ENCODE assay signal across 8 cellular contexts in the genomic region with DNA sequence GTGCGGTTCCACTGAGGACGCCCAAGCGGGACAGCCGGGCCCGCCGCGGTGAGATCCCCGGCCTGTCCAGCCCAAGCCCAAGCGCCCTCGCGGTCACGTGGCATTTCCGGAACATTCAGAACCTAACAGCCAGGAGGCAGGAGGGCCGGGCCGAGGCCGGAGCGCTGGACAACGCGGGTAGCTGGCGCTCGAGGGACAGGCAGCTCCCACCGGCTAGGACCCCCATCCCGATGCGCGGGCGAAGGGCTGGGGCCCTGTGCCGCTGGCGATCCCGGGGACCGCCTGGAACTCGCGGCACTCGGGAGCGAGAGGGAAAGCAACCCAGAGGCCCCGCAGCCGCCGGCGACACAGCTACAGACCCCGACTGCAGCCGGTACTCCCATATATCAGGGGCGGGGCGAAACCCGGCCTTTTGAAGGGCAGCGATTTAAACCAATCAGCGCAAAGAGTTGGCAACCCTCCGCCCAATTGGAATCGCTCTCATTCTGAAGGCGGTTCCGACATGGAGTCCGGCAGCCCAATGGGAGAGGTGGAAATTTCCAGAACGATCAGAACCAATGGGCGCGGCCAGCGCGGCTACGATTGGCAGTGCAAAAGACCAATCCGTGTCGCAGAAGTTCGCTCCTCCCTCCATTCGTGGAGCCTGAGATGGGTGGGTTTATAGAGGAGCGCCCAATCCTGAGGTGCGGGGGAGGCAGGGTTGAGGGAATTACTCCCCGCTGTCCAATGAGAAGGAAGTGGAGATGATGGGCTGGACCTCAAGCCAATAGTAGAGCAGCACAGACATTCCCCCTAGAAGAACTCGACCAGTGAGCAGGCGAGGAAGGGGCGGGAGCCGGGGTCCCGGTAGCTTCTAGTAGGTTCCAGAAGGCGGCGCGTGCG. TPM values are rescaled to one million over a fixed set of nuclear protein-coding genes. Genes with fewer than 3 reads are reported as not detected.
DNase-seq lines count a peak whose midpoint lies in the region; TF ChIP-seq lines count a peak whose summit lies in the region.

Gene STIP1, plus strand, starts transcription at position 849 of the 882 bp plus-strand sequence. CDS start 91 bp downstream, outside the sequence.

- peaks cover 41% of the 10 kb centered on the region for H3F3A ChIP-seq in MM.1S (ENCODE audit: insufficient read depth, low read length)

- H3K4me3 Mint-ChIP-seq in neural crest cell, result peak within 1 kb of the TSS; percentile 98

- H3K36me3 ChIP-seq in HAP-1 (replicated peaks) (peaks cover 28% of the 10 kb centered on the region), MM.1S (replicated peaks; ENCODE audit: insufficient read depth, low read length) (no peaks in the 10 kb centered on the region), stomach smooth muscle (ENCODE audit: control insufficient read depth in 2 of 2, insufficient read depth in 2 of 2, low read length in 2 of 2) (no peaks in the 10 kb centered on the region)

- no peaks in the 10 kb centered on the region; the same call in 1 of the 2 replicates for H4K20me1 ChIP-seq in MM.1S (ENCODE audit: insufficient read depth, low read length)

- H3K4me3 ChIP-seq in HAP-1 (peak within 1 kb of the TSS; percentile 75), MM.1S (ENCODE audit: low read length) (peak within 1 kb of the TSS; percentile 79), fibroblast of villous mesenchyme (ENCODE audit: low read depth, low read length) (peak within 1 kb of the TSS; percentile 65), stomach smooth muscle (ENCODE audit: low read length in 2 of 2) (peak within 1 kb of the TSS; percentile 81 to 86)

- no peaks in the 10 kb centered on the region for H3K27me3 ChIP-seq in HAP-1 (ENCODE audit: low read depth)
- H3K27me3 ChIP-seq in MM.1S (replicated peaks; ENCODE audit: insufficient read depth, low read length), result no peaks in the 10 kb centered on the region
- no peaks in the 10 kb centered on the region for H3K27me3 ChIP-seq in stomach smooth muscle (ENCODE audit: control insufficient read depth in 1 of 2, insufficient read depth in 2 of 2, low read length in 2 of 2)

- H3K9me3 Mint-ChIP-seq in neural crest cell, result no peaks in the 10 kb centered on the region

- H3K27me3 Mint-ChIP-seq in neural crest cell (ENCODE audit: low read depth), result no peaks in the 10 kb centered on the region

- DNase-seq in GDM1 (lab: John Stamatoyannopoulos, UW) (peak; percentile 100), HAP-1 (ENCODE audit: low spot score in 2 of 2) (peak; percentile 99 to 100), MM.1S (peak; percentile 100), SIG-M5 (lab: John Stamatoyannopoulos, UW) (peak; percentile 99), activated gamma-delta T cell (lab: John Stamatoyannopoulos, UW) (peak; percentile 91), fibroblast of villous mesenchyme (ENCODE audit: low read depth) (peak; percentile 100), neural crest cell (ENCODE audit: low read depth, low spot score) (peak; percentile 99)

- TF ChIP-seq CTCF in MM.1S (IDR thresholded peaks at IDR 0.05; ENCODE audit: low read length), result peak; percentile 38
- TF ChIP-seq CTCF in fibroblast of villous mesenchyme (IDR thresholded peaks at IDR 0.05; ENCODE audit: insufficient read depth, low read depth, low read length), result peak; percentile 37
- peak; percentile 52 for TF ChIP-seq CTCF in neural crest cell (conservative IDR thresholded peaks at IDR 0.05)

- H3K27ac Mint-ChIP-seq in neural crest cell (ENCODE audit: unreplicated experiment), result peak within 1 kb of the TSS; percentile 99

- peaks cover 10% of the 10 kb centered on the region for H3K36me3 Mint-ChIP-seq in neural crest cell (ENCODE audit: low read depth)

- H3K4me1 Mint-ChIP-seq in neural crest cell, result peaks cover 47% of the 10 kb centered on the region

- in situ Hi-C loops in HAP-1 (cut with MboI; ENCODE audit: low sequenced_read_pairs), result no loop called here

- H3K4me2 ChIP-seq in MM.1S (ENCODE audit: low read depth, low read length), result peak within 1 kb of the TSS; percentile 75

- peaks cover 34% of the 10 kb centered on the region for H3K4me1 ChIP-seq in HAP-1
- H3K4me1 ChIP-seq in MM.1S (ENCODE audit: low read length), result peaks cover 25% of the 10 kb centered on the region
- peaks cover 37% of the 10 kb centered on the region for H3K4me1 ChIP-seq in stomach smooth muscle (ENCODE audit: control insufficient read depth, insufficient read depth, low read length)

- peak within 1 kb of the TSS; percentile 63 for H2AFZ ChIP-seq in MM.1S (ENCODE audit: low read length)

- H3K9me2 ChIP-seq in MM.1S (replicated peaks; ENCODE audit: insufficient read depth, low read length), result no peaks in the 10 kb centered on the region

- H3K79me2 ChIP-seq in MM.1S (ENCODE audit: low read length), result peaks cover 25% of the 10 kb centered on the region

- H3K9me3 ChIP-seq in HAP-1, result no peaks in the 10 kb centered on the region
- H3K9me3 ChIP-seq in MM.1S (replicated peaks; ENCODE audit: insufficient read depth, low read length), result no peaks in the 10 kb centered on the region
- H3K9me3 ChIP-seq in stomach smooth muscle (ENCODE audit: control insufficient read depth in 2 of 2, low read length in 2 of 2), result no peaks in the 10 kb centered on the region

- H3K27ac ChIP-seq in MM.1S (ENCODE audit: low read length) (peak within 1 kb of the TSS; percentile 73), stomach smooth muscle (ENCODE audit: low read length) (peak within 1 kb of the TSS; percentile 91)

- peak within 1 kb of the TSS; percentile 71 for H3K9ac ChIP-seq in MM.1S (ENCODE audit: low read length)
- peak within 1 kb of the TSS; percentile 85 to 87 for H3K9ac ChIP-seq in stomach smooth muscle (ENCODE audit: low read length in 2 of 2)

RNA-seq across cellular contexts. Expression of gene STIP1, which starts in this region (rescaled TPM):
- 149 and 206 TPM in 2 replicates for total RNA-seq in fibroblast of villous mesenchyme
- 294 and 296 TPM in 2 replicates for total RNA-seq in neural crest cell

Comparison
In these comparisons a context has a peak if more than half of its experiments do, and no peak if none do; other contexts are left out.
1. Peak in every context shown above with its lines: DNase-seq, H3K4me3 ChIP-seq and H3K27ac ChIP-seq.